ENCODE assay signal across 18 cellular contexts in the genomic region with DNA sequence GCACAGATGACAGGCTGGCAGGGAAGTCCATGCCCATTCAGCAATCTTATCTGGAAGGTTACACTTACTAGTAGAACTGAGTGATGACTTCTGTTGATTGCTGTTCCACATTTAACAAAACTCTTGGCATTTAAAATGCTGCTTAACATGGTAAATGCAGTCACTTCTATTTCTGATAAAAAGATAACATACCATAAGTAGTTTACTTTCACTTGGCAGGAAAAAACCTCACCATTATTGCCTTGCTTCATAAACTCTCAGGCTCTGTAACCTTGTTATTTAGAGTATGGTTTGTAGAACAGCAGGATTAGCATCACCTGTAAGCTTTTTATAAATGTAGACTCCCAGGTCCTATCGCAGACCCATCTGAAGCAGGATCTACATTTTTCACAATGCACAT.
"Had no signal": no experiment of that assay in that cellular context is flagged by ENCODE, and none has a peak within 500 bp of the region (broad histone marks: within the 10 kb centered on the region; RNA-seq: fewer than 3 reads in every experiment).

No MANE protein-coding gene starts in this region.

- H3K9ac ChIP-seq: SK-N-SH had no signal

- H3K9me3 Mint-ChIP-seq: activated CD4-positive, alpha-beta memory T cell treated with anti-CD3 and anti-CD28 coated beads for 36 hours; activated CD4-positive, alpha-beta T cell treated with anti-CD3 and anti-CD28 coated beads, Interleukin-2, amount 10 ng/mL, durations not matched to agents 7 days and 5 days had no signal

- H3K27ac Mint-ChIP-seq: activated CD4-positive, alpha-beta memory T cell treated with anti-CD3 and anti-CD28 coated beads for 36 hours; activated CD4-positive, alpha-beta T cell treated with anti-CD3 and anti-CD28 coated beads, Interleukin-2, amount 10 ng/mL, durations not matched to agents 7 days and 5 days; activated naive CD8-positive, alpha-beta T cell treated with anti-CD3 and anti-CD28 coated beads, Interleukin-2, amount 10 ng/mL, durations not matched to agents 7 days and 5 days had no signal

- H3K27me3 ChIP-seq: adrenal gland had no signal

- H3K27ac ChIP-seq: adrenal gland, VCaP had no signal

- H3K36me3 ChIP-seq: adrenal gland had no signal

- DNase-seq: activated CD4-positive, alpha-beta memory T cell treated with anti-CD3 and anti-CD28 coated beads for 36 hours; activated CD4-positive, alpha-beta T cell treated with anti-CD3 and anti-CD28 coated beads, Interleukin-2, amount 10 ng/mL, durations not matched to agents 7 days and 5 days; activated CD4-positive, CD25-positive, alpha-beta regulatory T cell; activated CD8-positive, alpha-beta memory T cell treated with anti-CD3 and anti-CD28 coated beads for 24 hours; activated naive CD4-positive, alpha-beta T cell treated with anti-CD3 and anti-CD28 coated beads, Interleukin-2, amount 50 U/mL, for 16 hours; activated naive CD8-positive, alpha-beta T cell treated with anti-CD3 and anti-CD28 coated beads, Interleukin-2, amount 10 ng/mL, durations not matched to agents 7 days and 5 days; activated T-cell treated with anti-CD3 and anti-CD28 coated beads, Interleukin-2, amount 50 U/mL, for 48 hours; adrenal gland; cerebellar nuclear complex; NCI-H1105 treated with DMSO at 0.1 percent for 48 hours; NCI-H146; NCI-H187 treated with DMSO at 0.1 percent for 48 hours; NCI-H2081 treated with DMSO at 0.1 percent for 48 hours; NCI-H446; NCI-H524; SK-N-SH; T-helper 1 cell had no signal

- H3K27me3 Mint-ChIP-seq: activated CD4-positive, alpha-beta memory T cell treated with anti-CD3 and anti-CD28 coated beads for 36 hours; activated CD4-positive, alpha-beta T cell treated with anti-CD3 and anti-CD28 coated beads, Interleukin-2, amount 10 ng/mL, durations not matched to agents 7 days and 5 days; activated naive CD8-positive, alpha-beta T cell treated with anti-CD3 and anti-CD28 coated beads, Interleukin-2, amount 10 ng/mL, durations not matched to agents 7 days and 5 days had no signal

- H3K9me3 ChIP-seq: adrenal gland, SK-N-SH had no signal

- H3K4me3 ChIP-seq: adrenal gland had no signal

- H3K4me2 ChIP-seq: SK-N-SH had no signal

- H3K4me3 Mint-ChIP-seq: activated CD4-positive, alpha-beta memory T cell treated with anti-CD3 and anti-CD28 coated beads for 36 hours; activated CD4-positive, alpha-beta T cell treated with anti-CD3 and anti-CD28 coated beads, Interleukin-2, amount 10 ng/mL, durations not matched to agents 7 days and 5 days; activated naive CD8-positive, alpha-beta T cell treated with anti-CD3 and anti-CD28 coated beads, Interleukin-2, amount 10 ng/mL, durations not matched to agents 7 days and 5 days had no signal

- H3K9me2 ChIP-seq: SK-N-SH had no signal
